ENCODE assay signal across 8 cellular contexts in the genomic region with DNA sequence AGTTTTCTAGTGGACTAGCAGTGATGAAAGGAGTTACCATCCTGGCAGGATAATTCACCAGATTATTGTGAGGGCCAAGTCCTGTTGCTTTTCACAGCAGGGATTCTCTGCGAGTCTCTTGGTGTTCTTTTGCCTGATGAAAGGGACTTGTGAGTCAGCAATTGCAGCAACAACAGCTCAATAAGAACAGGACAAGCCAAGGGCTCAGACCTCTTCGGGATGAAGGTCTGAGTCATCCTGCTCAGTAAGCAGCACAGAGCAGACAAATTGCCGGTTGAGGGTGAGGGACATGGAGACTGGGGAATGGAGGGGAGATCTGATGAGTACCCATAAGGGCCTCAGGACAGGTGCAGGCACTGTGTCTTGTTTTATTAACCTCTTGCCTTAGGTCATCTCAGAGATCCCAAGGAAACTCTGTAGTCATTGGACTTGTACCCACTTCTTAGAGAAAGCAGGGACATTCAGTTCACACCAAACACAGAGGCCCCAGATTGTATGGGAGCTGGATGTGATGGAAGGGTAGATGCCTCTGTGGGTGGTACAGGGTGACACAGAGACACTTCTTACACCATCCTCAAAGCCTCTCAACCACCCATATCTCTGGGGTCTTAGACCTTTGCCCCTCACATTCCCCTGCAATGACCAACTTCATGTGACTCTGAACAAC.
DNase-seq lines count a peak whose midpoint lies in the region; ATAC-seq and TF ChIP-seq lines count a peak whose summit lies in the region.

No MANE protein-coding gene starts in this region.

- WGBS in testis, 2 donors = 41 to 42% methylated on average over 3 of the region's 3 CpGs

- H3K4me3 ChIP-seq in testis = no peak overlapping the region

- intact Hi-C loops in Right ventricle myocardium superior (cut with DNase I) = no loop called here
- intact Hi-C loops in cardiac septum (cut with DNase I) = no loop called here
- intact Hi-C loops in left ventricle myocardium superior (cut with micrococcal nuclease) = no loop called here
- intact Hi-C loops in testis (cut with DNase I; ENCODE audit: low total_unique reads) = no loop called here

- ATAC-seq in Right ventricle myocardium superior (ENCODE audit: poor library complexity) = peak; percentile 59
- peak; percentile 95 for ATAC-seq in SK-N-SH treated with all-trans-retinoic acid at 6 μM for 48 hours
- ATAC-seq in left ventricle myocardium superior = peak; percentile 56
- ATAC-seq in T-cell (replicated peaks in 1 of 4) = no peak
- ATAC-seq in HG02763 (IDR thresholded peaks at IDR 0.05; ENCODE audit: unreplicated experiment) = no peak

- H3K27ac Mint-ChIP-seq in T-cell = no peak overlapping the region

- H3K27me3 Mint-ChIP-seq in T-cell = peaks cover 0 to 13% of the 10 kb centered on the region in 2 donors

- no peaks in the 10 kb centered on the region for H3K27me3 ChIP-seq in testis

- no peaks in the 10 kb centered on the region for H3K9me3 Mint-ChIP-seq in T-cell

- TF ChIP-seq CTCF in testis (IDR thresholded peaks at IDR 0.05) = no peak
- no peak for TF ChIP-seq CTCF in GM10266 (IDR thresholded peaks at IDR 0.05; ENCODE audit: control insufficient read depth, insufficient read depth, low read depth, missing control alignments)

- H3K4me1 Mint-ChIP-seq in T-cell = peaks cover 19 to 34% (median 31%) of the 10 kb centered on the region in 3 donors

- no peak overlapping the region for H3K4me3 Mint-ChIP-seq in T-cell

- H3K36me3 ChIP-seq in testis (ENCODE audit: low read depth, missing control alignments) = no peaks in the 10 kb centered on the region

- no peak for TF ChIP-seq POLR2A in testis (IDR thresholded peaks at IDR 0.05)

- POLR2A ChIA-PET in T-cell (lab: Charles Lee) = no interaction called here

- peak overlapping the region; percentile 40 to 69 for H3K27ac ChIP-seq in testis

- DNase-seq in Right ventricle myocardium superior (no peak), cardiac septum (ENCODE audit: low spot score) (no peak), left ventricle myocardium superior (no peak), testis (peak; percentile 64), GM10266 (ENCODE audit: extremely low spot score) (no peak), T-cell (no peak)

- peaks cover 27% of the 10 kb centered on the region for H3K4me1 ChIP-seq in testis

- CTCF ChIA-PET in T-cell (lab: Charles Lee) = no interaction called here

- no peaks in the 10 kb centered on the region for H3K9me3 ChIP-seq in testis

- no peaks in the 10 kb centered on the region for H3K36me3 Mint-ChIP-seq in T-cell

TF ChIP-seq in SK-N-SH treated with all-trans-retinoic acid at 6 μM for 48 hours, 23 proteins besides CTCF, POLR2A, EP300 and RAD21:
- TF ChIP-seq PPARA (CRISPR knock-in tag; IDR thresholded peaks at IDR 0.05; ENCODE audit: borderline replicate concordance) (no peak), ZFP3 (CRISPR knock-in tag; IDR thresholded peaks at IDR 0.05) (0 out of 2 replicates have a peak, but pooled peaks have one; percentile 50)

Comparison
In these comparisons a context has a peak if more than half of its experiments do, and no peak if none do; other contexts are left out.
1. ATAC-seq: peak in Right ventricle myocardium superior (single experiment), SK-N-SH treated with all-trans-retinoic acid at 6 μM for 48 hours (single experiment) and left ventricle myocardium superior (single experiment); none in T-cell (0 of 4) and HG02763 (single experiment).